ENCODE assay signal across 28 cellular contexts in genomic region chr1:41847011-41847410, GRCh38.
"Had no signal": no experiment of that assay in that cellular context is flagged by ENCODE, and none has a peak within 500 bp of the region (broad histone marks: within the 10 kb centered on the region; RNA-seq: fewer than 3 reads in every experiment).

No MANE protein-coding gene starts in this region.

- DNase-seq: activated CD8-positive, alpha-beta T cell treated with anti-CD3 and anti-CD28 coated beads for 36 hours; activated naive CD8-positive, alpha-beta T cell treated with anti-CD3 and anti-CD28 coated beads, Interleukin-2, amount 10 ng/mL, durations not matched to agents 7 days and 5 days; activated T-cell treated with anti-CD3 and anti-CD28 coated beads, Interleukin-2, amount 50 U/mL, for 4 hours; amniotic stem cell; central memory CD4-positive, alpha-beta T cell; endodermal cell; foreskin keratinocyte; lower lobe of right lung; mesendoderm; natural killer cell; occipital lobe; psoas muscle; sigmoid colon; small intestine; stimulated activated CD4-positive, alpha-beta T cell treated with anti-CD3 and anti-CD28 coated beads, Interleukin-1b, Interleukin-23, amount 100 ng/mL, for 48 hours; stimulated activated CD4-positive, alpha-beta T cell treated with anti-CD3 and anti-CD28 coated beads, Interleukin-4, amount 100 ng/mL, for 4 hours; stimulated activated CD8-positive, alpha-beta memory T cell treated with anti-CD3 and anti-CD28 coated beads, Interleukin-4, amount 100 ng/mL, for 48 hours; stimulated activated naive B cell treated with anti-CD40 and anti-IgM and Interleukin-4, amounts not matched to agents 10 μg/mL and 1 μg/mL and 100 μg/mL, for 72 hours; stomach; T-helper 17 cell; upper lobe of left lung had no signal

- ATAC-seq: activated CD8-positive, alpha-beta T cell treated with anti-CD3 and anti-CD28 coated beads for 36 hours; activated T-cell treated with anti-CD3 and anti-CD28 coated beads, Interleukin-2, amount 50 U/mL, for 4 hours; foreskin keratinocyte; natural killer cell; stimulated activated naive B cell treated with anti-CD40 and anti-IgM and Interleukin-4, amounts not matched to agents 10 μg/mL and 1 μg/mL and 100 μg/mL, for 72 hours; T-helper 17 cell had no signal

- H3K27ac ChIP-seq: esophagus muscularis mucosa, foreskin keratinocyte, lower lobe of right lung, neural progenitor cell, parathyroid adenoma, psoas muscle, sigmoid colon, stomach, upper lobe of left lung, vagina had no signal

- H3K4me2 ChIP-seq: neural progenitor cell had no signal

- H3K27me3 ChIP-seq: esophagus muscularis mucosa, foreskin keratinocyte, heart right ventricle, neural progenitor cell, sigmoid colon, stomach, thyroid gland, upper lobe of left lung, vagina had no signal

- H3K27me3 Mint-ChIP-seq: activated CD8-positive, alpha-beta T cell treated with anti-CD3 and anti-CD28 coated beads for 36 hours; activated naive CD8-positive, alpha-beta T cell treated with anti-CD3 and anti-CD28 coated beads, Interleukin-2, amount 10 ng/mL, durations not matched to agents 7 days and 5 days; stimulated activated naive B cell treated with anti-CD40 and anti-IgM and Interleukin-4, amounts not matched to agents 10 μg/mL and 1 μg/mL and 100 μg/mL, for 72 hours; T-helper 17 cell had no signal

- H3K36me3 Mint-ChIP-seq: neural progenitor cell; stimulated activated naive B cell treated with anti-CD40 and anti-IgM and Interleukin-4, amounts not matched to agents 10 μg/mL and 1 μg/mL and 100 μg/mL, for 72 hours had no signal

- H3K27ac Mint-ChIP-seq: activated CD8-positive, alpha-beta T cell treated with anti-CD3 and anti-CD28 coated beads for 36 hours; activated naive CD8-positive, alpha-beta T cell treated with anti-CD3 and anti-CD28 coated beads, Interleukin-2, amount 10 ng/mL, durations not matched to agents 7 days and 5 days; activated T-helper 2 cell treated with anti-CD3 and anti-CD28 coated beads, Interferon-gamma antibody, Interleukin-2, Interleukin-4, amounts not matched to agents 10 μg/mL and 5 μg/mL and 100 μg/mL, durations not matched to agents 14 hours and 24 hours and 36 hours; endodermal cell; natural killer cell; neural progenitor cell; stimulated activated naive B cell treated with anti-CD40 and anti-IgM and Interleukin-4, amounts not matched to agents 10 μg/mL and 1 μg/mL and 100 μg/mL, for 72 hours; T-helper 17 cell had no signal

- H3K9ac ChIP-seq: neural progenitor cell, parathyroid adenoma had no signal

- H2AFZ ChIP-seq: neural progenitor cell, parathyroid adenoma had no signal

- H3K9me3 ChIP-seq: esophagus muscularis mucosa, heart right ventricle, lower lobe of right lung, psoas muscle, sigmoid colon, stomach, thyroid gland, upper lobe of left lung, vagina had no signal

- H3K36me3 ChIP-seq: esophagus muscularis mucosa, heart right ventricle, lower lobe of right lung, neural progenitor cell, sigmoid colon, stomach, thyroid gland, upper lobe of left lung, vagina had no signal

- H3K4me1 ChIP-seq: sigmoid colon, vagina had no signal

- H3K4me3 ChIP-seq: esophagus muscularis mucosa, heart right ventricle, lower lobe of right lung, neural progenitor cell, psoas muscle, sigmoid colon, stomach, thyroid gland, upper lobe of left lung, vagina had no signal

- H3K4me3 Mint-ChIP-seq: activated CD8-positive, alpha-beta T cell treated with anti-CD3 and anti-CD28 coated beads for 36 hours; activated naive CD8-positive, alpha-beta T cell treated with anti-CD3 and anti-CD28 coated beads, Interleukin-2, amount 10 ng/mL, durations not matched to agents 7 days and 5 days; activated T-cell treated with anti-CD3 and anti-CD28 coated beads, Interleukin-2, amount 50 U/mL, for 4 hours; endodermal cell; natural killer cell; neural progenitor cell; stimulated activated naive B cell treated with anti-CD40 and anti-IgM and Interleukin-4, amounts not matched to agents 10 μg/mL and 1 μg/mL and 100 μg/mL, for 72 hours; T-helper 17 cell had no signal

- H3K9me3 Mint-ChIP-seq: activated CD8-positive, alpha-beta T cell treated with anti-CD3 and anti-CD28 coated beads for 36 hours; activated naive CD8-positive, alpha-beta T cell treated with anti-CD3 and anti-CD28 coated beads, Interleukin-2, amount 10 ng/mL, durations not matched to agents 7 days and 5 days; activated T-cell treated with anti-CD3 and anti-CD28 coated beads, Interleukin-2, amount 50 U/mL, for 4 hours; activated T-helper 2 cell treated with anti-CD3 and anti-CD28 coated beads, Interferon-gamma antibody, Interleukin-2, Interleukin-4, amounts not matched to agents 10 μg/mL and 5 μg/mL and 100 μg/mL, durations not matched to agents 14 hours and 24 hours and 36 hours; endodermal cell; natural killer cell; neural progenitor cell; stimulated activated naive B cell treated with anti-CD40 and anti-IgM and Interleukin-4, amounts not matched to agents 10 μg/mL and 1 μg/mL and 100 μg/mL, for 72 hours had no signal
